In the genomic region with DNA sequence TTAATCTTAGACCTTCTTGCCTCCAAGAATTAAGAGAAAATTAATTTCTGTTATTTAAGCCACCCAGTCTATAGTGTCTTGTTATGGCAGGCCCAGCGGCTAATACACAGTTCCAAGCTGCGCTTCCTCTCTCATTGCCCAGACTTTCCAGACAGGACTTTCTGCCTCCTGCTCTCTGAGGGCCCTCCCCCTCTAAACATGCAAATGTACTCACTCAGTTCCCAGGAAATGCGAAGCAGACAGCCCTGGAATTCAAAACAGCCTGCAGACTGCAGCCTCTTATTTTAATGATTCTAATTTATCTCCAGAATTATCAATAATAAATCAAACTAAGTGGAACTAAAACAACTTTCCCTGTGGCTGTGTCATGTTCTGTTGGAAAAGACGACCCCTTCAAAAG, we compare ENCODE assay signal across 16 cellular contexts.
"Had no signal": no experiment of that assay in that cellular context is flagged by ENCODE, and none has a peak within 500 bp of the region (broad histone marks: within the 10 kb centered on the region; RNA-seq: fewer than 3 reads in every experiment).

No MANE protein-coding gene starts in this region.

- H3K4me3 Mint-ChIP-seq: activated naive CD4-positive, alpha-beta T cell treated with anti-CD3 and anti-CD28 coated beads, Interleukin-2, amount 10 ng/mL, durations not matched to agents 7 days and 5 days; natural killer cell treated with Interleukin-12 subunit alpha and Interleukin-12 subunit beta and Interleukin-15 and Interleukin-18, amount 100 ng/mL, for 72 hours; T-helper 1 cell treated with Interleukin-12 subunit alpha and Interleukin-12 subunit beta and Interleukin-4 antibody, amounts not matched to agents 30 μg/mL and 1 μg/mL, for 36 hours had no signal

- H3K27me3 ChIP-seq: adrenal gland, suprapubic skin, upper lobe of left lung had no signal

- H3K27ac Mint-ChIP-seq: activated naive CD4-positive, alpha-beta T cell treated with anti-CD3 and anti-CD28 coated beads, Interleukin-2, amount 10 ng/mL, durations not matched to agents 7 days and 5 days; activated T-helper 2 cell treated with anti-CD3 and anti-CD28 coated beads, Interferon-gamma antibody, Interleukin-2, Interleukin-4, amounts not matched to agents 10 μg/mL and 5 μg/mL and 100 μg/mL, durations not matched to agents 14 hours and 24 hours and 36 hours; natural killer cell treated with Interleukin-12 subunit alpha and Interleukin-12 subunit beta and Interleukin-15 and Interleukin-18, amount 100 ng/mL, for 72 hours; T-helper 1 cell treated with Interleukin-12 subunit alpha and Interleukin-12 subunit beta and Interleukin-4 antibody, amounts not matched to agents 30 μg/mL and 1 μg/mL, for 36 hours had no signal

- H3K9me3 ChIP-seq: adrenal gland, gastroesophageal sphincter, suprapubic skin, upper lobe of left lung had no signal

- H3K36me3 ChIP-seq: adrenal gland, gastroesophageal sphincter, suprapubic skin, upper lobe of left lung had no signal

- DNase-seq: activated CD4-positive, CD25-positive, alpha-beta regulatory T cell; activated naive CD4-positive, alpha-beta T cell treated with anti-CD3 and anti-CD28 coated beads, Interleukin-2, amount 10 ng/mL, durations not matched to agents 7 days and 5 days; adrenal gland; caudate nucleus; effector CD4-positive, alpha-beta T cell; left cardiac atrium; stimulated activated CD4-positive, alpha-beta T cell treated with anti-CD3 and anti-CD28 coated beads, Interleukin-2, amount 100 ng/mL, for 48 hours; stimulated activated naive CD4-positive, alpha-beta T cell treated with Interleukin-2 at 50 U/mL for 16 hours; upper lobe of left lung had no signal

- H3K27ac ChIP-seq: adrenal gland, coronary artery, epithelial cell of prostate, gastroesophageal sphincter, suprapubic skin, upper lobe of left lung had no signal

- H3K4me3 ChIP-seq: adrenal gland, coronary artery, gastroesophageal sphincter, suprapubic skin, upper lobe of left lung had no signal

- H3K4me1 Mint-ChIP-seq: activated naive CD4-positive, alpha-beta T cell treated with anti-CD3 and anti-CD28 coated beads, Interleukin-2, amount 10 ng/mL, durations not matched to agents 7 days and 5 days had no signal

- H3K4me1 ChIP-seq: adrenal gland, gastroesophageal sphincter, upper lobe of left lung had no signal

- H3K27me3 Mint-ChIP-seq: activated naive CD4-positive, alpha-beta T cell treated with anti-CD3 and anti-CD28 coated beads, Interleukin-2, amount 10 ng/mL, durations not matched to agents 7 days and 5 days had no signal

- H3K9me3 Mint-ChIP-seq: activated naive CD4-positive, alpha-beta T cell treated with anti-CD3 and anti-CD28 coated beads, Interleukin-2, amount 10 ng/mL, durations not matched to agents 7 days and 5 days; activated T-helper 2 cell treated with anti-CD3 and anti-CD28 coated beads, Interferon-gamma antibody, Interleukin-2, Interleukin-4, amounts not matched to agents 10 μg/mL and 5 μg/mL and 100 μg/mL, durations not matched to agents 14 hours and 24 hours and 36 hours; natural killer cell treated with Interleukin-12 subunit alpha and Interleukin-12 subunit beta and Interleukin-15 and Interleukin-18, amount 100 ng/mL, for 72 hours; T-helper 1 cell treated with Interleukin-12 subunit alpha and Interleukin-12 subunit beta and Interleukin-4 antibody, amounts not matched to agents 30 μg/mL and 1 μg/mL, for 36 hours had no signal

- H3K36me3 Mint-ChIP-seq: activated naive CD4-positive, alpha-beta T cell treated with anti-CD3 and anti-CD28 coated beads, Interleukin-2, amount 10 ng/mL, durations not matched to agents 7 days and 5 days; natural killer cell treated with Interleukin-12 subunit alpha and Interleukin-12 subunit beta and Interleukin-15 and Interleukin-18, amount 100 ng/mL, for 72 hours had no signal

- ATAC-seq: gastroesophageal sphincter; left cardiac atrium; natural killer cell treated with Interleukin-12 subunit alpha and Interleukin-12 subunit beta and Interleukin-15 and Interleukin-18, amount 100 ng/mL, for 72 hours had no signal
